Comparison of ENCODE assay signal across 8 cellular contexts in genomic region chr19:18542936-18543813, GRCh38. TPM values are rescaled to one million over a fixed set of nuclear protein-coding genes. Genes with fewer than 3 reads are reported as not detected.
DNase-seq lines count a peak whose midpoint lies in the region; ATAC-seq and TF ChIP-seq lines count a peak whose summit lies in the region.

Gene FKBP8, minus strand, starts transcription at chr19:18543573. Its CDS starts 1,603 bp downstream, at chr19:18541970.

- H3K4me1 Mint-ChIP-seq in activated CD4-positive, alpha-beta memory T cell treated with anti-CD3 and anti-CD28 coated beads for 36 hours (ENCODE audit: low read depth), result peaks cover 23% of the 10 kb centered on the region

- peak within 1 kb of the TSS; percentile 61 for H3K4me3 ChIP-seq in BE2C (ENCODE audit: low read depth, low read length)
- H3K4me3 ChIP-seq in right lobe of liver, result peak within 1 kb of the TSS; percentile 47 to 67 (median 55)

- WGBS in right lobe of liver (ENCODE audit: insufficient coverage, low coverage, low lambda C conversion rate, missing lambda C conversion rate), result under 1% methylated on average over 34 of the region's 86 CpGs

- H3K27me3 ChIP-seq in BE2C (no peaks in the 10 kb centered on the region), right lobe of liver (no peaks in the 10 kb centered on the region)

- DNase-seq in BE2C (peak; percentile 94), NCI-H774 (lab: John Stamatoyannopoulos, UW) (peak; percentile 86), dermis microvascular lymphatic vessel endothelial cell (ENCODE audit: low read depth in 2 of 2) (peak; percentile 69 to 89), right lobe of liver (peak; percentile 96)
- DNase-seq in activated CD4-positive, alpha-beta memory T cell treated with anti-CD3 and anti-CD28 coated beads for 36 hours, result peak; percentile 97
- DNase-seq in stimulated activated CD4-positive, alpha-beta T cell treated with anti-CD3 and anti-CD28 coated beads, Interleukin-4, amount 100 ng/mL, for 1 hour, result peak; percentile 96

- TF ChIP-seq POLR2A in right lobe of liver (IDR thresholded peaks at IDR 0.05), result no peak

- peaks cover 20% of the 10 kb centered on the region for H3K36me3 ChIP-seq in BE2C
- H3K36me3 ChIP-seq in right lobe of liver, result peaks cover 0 to 23% (median 1%) of the 10 kb centered on the region in 4 donors

- no peaks in the 10 kb centered on the region for H3K9me3 ChIP-seq in BE2C
- H3K9me3 ChIP-seq in right lobe of liver, result no peaks in the 10 kb centered on the region

- TF ChIP-seq CTCF in BE2C (IDR thresholded peaks at IDR 0.05; ENCODE audit: low read depth, low read length), result no peak
- TF ChIP-seq CTCF in right lobe of liver (IDR thresholded peaks at IDR 0.05), result no peak

- H3K27ac ChIP-seq in right lobe of liver, result peak within 1 kb of the TSS; percentile 60 to 88 (median 66)

- peak within 1 kb of the TSS; percentile 89 for H3K4me3 Mint-ChIP-seq in activated CD4-positive, alpha-beta memory T cell treated with anti-CD3 and anti-CD28 coated beads for 36 hours

- intact Hi-C loops in activated CD4-positive, alpha-beta memory T cell treated with anti-CD3 and anti-CD28 coated beads for 36 hours (cut with micrococcal nuclease), result loop anchor here (5.0 kb wide), 2 partner anchors 44 to 101 kb away; partner anchors contain the start of gene REX1BD
- intact Hi-C loops in right lobe of liver (cut with DNase I), result no loop called here

- no peaks in the 10 kb centered on the region for H3K9me3 Mint-ChIP-seq in activated CD4-positive, alpha-beta memory T cell treated with anti-CD3 and anti-CD28 coated beads for 36 hours

- H3K27ac Mint-ChIP-seq in activated CD4-positive, alpha-beta memory T cell treated with anti-CD3 and anti-CD28 coated beads for 36 hours, result peak within 1 kb of the TSS; percentile 98

- POLR2A ChIA-PET in activated CD4-positive, alpha-beta memory T cell treated with anti-CD3 and anti-CD28 coated beads for 36 hours (lab: Charles Lee), result interaction anchor here (0.6 to 2.7 kb wide), 8 partner anchors 10 to 46 kb away, joined by 3 to 14 read pairs (median 4); partner anchors contain the start of genes ELL, KXD1, REX1BD and UBA52

- H3K27me3 Mint-ChIP-seq in activated CD4-positive, alpha-beta memory T cell treated with anti-CD3 and anti-CD28 coated beads for 36 hours, result no peaks in the 10 kb centered on the region

- H3K36me3 Mint-ChIP-seq in activated CD4-positive, alpha-beta memory T cell treated with anti-CD3 and anti-CD28 coated beads for 36 hours, result peaks cover 12% of the 10 kb centered on the region

- peaks cover 5% of the 10 kb centered on the region for H3K4me1 ChIP-seq in BE2C
- peaks cover 0 to 10% (median 3%) of the 10 kb centered on the region in 4 donors for H3K4me1 ChIP-seq in right lobe of liver

- CTCF ChIA-PET in activated CD4-positive, alpha-beta memory T cell treated with anti-CD3 and anti-CD28 coated beads for 36 hours (lab: Charles Lee), result interaction anchor here (0.7 to 1.9 kb wide), 8 partner anchors 11 to 304 kb away, joined by 3 to 22 read pairs (median 4); partner anchors contain the start of genes ELL, KXD1 and REX1BD

- peak; percentile 97 for ATAC-seq in GM19372 (IDR thresholded peaks at IDR 0.05; ENCODE audit: low read depth, unreplicated experiment)
- peak; percentile 94 for ATAC-seq in HG03521 (IDR thresholded peaks at IDR 0.05; ENCODE audit: unreplicated experiment)
- ATAC-seq in right lobe of liver, result peak; percentile 97 to 99 (median 98)

RNA-seq across cellular contexts. Expression of gene FKBP8, which starts in this region (rescaled TPM):
- polyA plus RNA-seq in BE2C (2012; ENCODE audit: insufficient read depth, insufficient read length, low read depth), result 511 TPM
- total RNA-seq in activated CD4-positive, alpha-beta memory T cell treated with anti-CD3 and anti-CD28 coated beads for 36 hours, result 100 to 1,000 TPM; 232 to 236 TPM
- 141 and 206 TPM in 2 replicates for total RNA-seq in dermis microvascular lymphatic vessel endothelial cell
- total RNA-seq in right lobe of liver, result 100 to 1,000 TPM in 3 of 6 experiments, 10 to 100 TPM in 3; 92.7 to 179 (median 118) TPM

Comparison
In these comparisons a context has a peak if more than half of its experiments do, and no peak if none do; other contexts are left out.
1. Peak in every context shown above with its lines: DNase-seq, ATAC-seq, H3K4me3 ChIP-seq and H3K27ac ChIP-seq.